1 cellular context compared by ENCODE assay signal in the genomic region with DNA sequence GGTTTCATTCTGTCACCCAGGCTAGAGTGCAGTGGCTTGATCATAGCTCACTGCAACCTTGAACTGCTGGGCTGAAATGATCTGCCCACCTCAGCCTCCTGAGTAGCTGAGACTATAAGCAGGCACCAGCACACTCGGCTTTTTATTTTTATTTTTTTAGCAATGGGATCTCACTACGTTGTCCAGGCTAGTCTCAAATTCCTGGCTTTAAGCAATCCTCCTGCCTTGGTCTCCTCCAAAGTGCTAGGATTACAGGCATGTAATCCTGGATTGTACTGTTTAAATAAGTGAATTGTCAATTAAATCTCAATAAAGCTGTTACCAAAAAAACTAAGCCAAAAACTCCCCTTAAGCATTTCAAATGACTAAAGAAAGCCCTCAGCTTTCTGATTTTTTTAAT.
TF ChIP-seq lines count a peak whose summit lies in the region.

No MANE protein-coding gene starts in this region.

TF ChIP-seq in HepG2, 621 proteins besides CTCF, POLR2A, EP300 and RAD21 (continued from another document):
- no peak for TF ChIP-seq POGK (CRISPR knock-in tag; conservative IDR thresholded peaks at IDR 0.05)
- TF ChIP-seq ATAD3A (CRISPR knock-in tag; IDR thresholded peaks at IDR 0.05) = no peak
- no peak for TF ChIP-seq ARID2 (CRISPR knock-in tag; IDR thresholded peaks at IDR 0.05; ENCODE audit: borderline replicate concordance)
- TF ChIP-seq ZFP37 (CRISPR knock-in tag; IDR thresholded peaks at IDR 0.05; ENCODE audit: borderline replicate concordance) = no peak
- no peak for TF ChIP-seq ZBTB7B (CRISPR knock-in tag; IDR thresholded peaks at IDR 0.05)
- 0 out of 2 replicates have a peak, but pooled peaks have one; percentile 11 for TF ChIP-seq ZNF362 (CRISPR knock-in tag; IDR thresholded peaks at IDR 0.05; ENCODE audit: borderline replicate concordance)
- no peak for TF ChIP-seq ZNF329 (CRISPR knock-in tag; IDR thresholded peaks at IDR 0.05; ENCODE audit: low read depth)
